In genomic region chr12:23006413-23006812, GRCh38 we compare ENCODE assay signal across 20 cellular contexts.
"Had no signal": no experiment of that assay in that cellular context is flagged by ENCODE, and none has a peak within 500 bp of the region (broad histone marks: within the 10 kb centered on the region; RNA-seq: fewer than 3 reads in every experiment).

No MANE protein-coding gene starts in this region.

- H3K36me3 Mint-ChIP-seq: activated naive CD8-positive, alpha-beta T cell treated with anti-CD3 and anti-CD28 coated beads, Interleukin-2, amount 10 ng/mL, durations not matched to agents 7 days and 5 days; immature natural killer cell; natural killer cell treated with Interleukin-12 subunit alpha and Interleukin-12 subunit beta and Interleukin-15 and Interleukin-18, amount 100 ng/mL, for 72 hours; stimulated activated naive B cell treated with anti-CD40 and anti-IgM and Interleukin-4, amounts not matched to agents 10 μg/mL and 1 μg/mL and 100 μg/mL, for 72 hours had no signal

- H3K4me1 ChIP-seq: upper lobe of right lung had no signal

- H3K9me3 Mint-ChIP-seq: activated B cell treated with CpG ODN at 0.5 μM for 24 hours; activated CD4-positive, alpha-beta memory T cell treated with anti-CD3 and anti-CD28 coated beads, Interleukin-2, amount 10 ng/mL, durations not matched to agents 7 days and 5 days; activated T-helper 2 cell treated with anti-CD3 and anti-CD28 coated beads, Interferon-gamma antibody, Interleukin-2, Interleukin-4, amounts not matched to agents 10 μg/mL and 5 μg/mL and 100 μg/mL, durations not matched to agents 14 hours and 24 hours and 36 hours; stimulated activated naive B cell treated with anti-CD40 and anti-IgM and Interleukin-4, amounts not matched to agents 10 μg/mL and 1 μg/mL and 100 μg/mL, for 72 hours had no signal

- ATAC-seq: natural killer cell treated with Interleukin-12 subunit alpha and Interleukin-12 subunit beta and Interleukin-15 and Interleukin-18, amount 100 ng/mL, for 72 hours; stimulated activated naive B cell treated with anti-CD40 and anti-IgM and Interleukin-4, amounts not matched to agents 10 μg/mL and 1 μg/mL and 100 μg/mL, for 72 hours; upper lobe of right lung had no signal

- H3K27ac ChIP-seq: brain microvascular endothelial cell, upper lobe of right lung had no signal

- H3K27ac Mint-ChIP-seq: activated B cell treated with CpG ODN at 0.5 μM for 24 hours; activated CD4-positive, alpha-beta memory T cell treated with anti-CD3 and anti-CD28 coated beads, Interleukin-2, amount 10 ng/mL, durations not matched to agents 7 days and 5 days; activated naive CD8-positive, alpha-beta T cell treated with anti-CD3 and anti-CD28 coated beads, Interleukin-2, amount 10 ng/mL, durations not matched to agents 7 days and 5 days; activated T-helper 2 cell treated with anti-CD3 and anti-CD28 coated beads, Interferon-gamma antibody, Interleukin-2, Interleukin-4, amounts not matched to agents 10 μg/mL and 5 μg/mL and 100 μg/mL, durations not matched to agents 14 hours and 24 hours and 36 hours; immature natural killer cell; natural killer cell treated with Interleukin-12 subunit alpha and Interleukin-12 subunit beta and Interleukin-15 and Interleukin-18, amount 100 ng/mL, for 72 hours; stimulated activated naive B cell treated with anti-CD40 and anti-IgM and Interleukin-4, amounts not matched to agents 10 μg/mL and 1 μg/mL and 100 μg/mL, for 72 hours had no signal

- DNase-seq: activated B cell treated with CpG ODN at 0.5 μM for 24 hours; activated CD4-positive, alpha-beta memory T cell treated with anti-CD3 and anti-CD28 coated beads, Interleukin-2, amount 10 ng/mL, durations not matched to agents 7 days and 5 days; activated CD4-positive, alpha-beta T cell treated with anti-CD3 and anti-CD28 coated beads for 48 hours; activated naive CD4-positive, alpha-beta T cell treated with Interleukin-2 at 50 U/mL for 16 hours; activated naive CD8-positive, alpha-beta T cell treated with anti-CD3 and anti-CD28 coated beads, Interleukin-2, amount 10 ng/mL, durations not matched to agents 7 days and 5 days; activated T-cell treated with anti-CD3 and anti-CD28 coated beads, Interleukin-2, amount 50 U/mL, for 1 hour; amygdala; brain microvascular endothelial cell; immature natural killer cell; kidney glomerular epithelial cell; retina; SK-N-SH; small intestine; stimulated activated CD4-positive, alpha-beta T cell treated with anti-CD3 and anti-CD28 coated beads, Interleukin-4, amount 100 ng/mL, for 4 hours; stimulated activated naive B cell treated with anti-CD40 and anti-IgM and Interleukin-4, amounts not matched to agents 10 μg/mL and 1 μg/mL and 100 μg/mL, for 72 hours; upper lobe of right lung had no signal

- H3K4me1 Mint-ChIP-seq: activated B cell treated with CpG ODN at 0.5 μM for 24 hours; activated CD4-positive, alpha-beta memory T cell treated with anti-CD3 and anti-CD28 coated beads, Interleukin-2, amount 10 ng/mL, durations not matched to agents 7 days and 5 days; activated naive CD8-positive, alpha-beta T cell treated with anti-CD3 and anti-CD28 coated beads, Interleukin-2, amount 10 ng/mL, durations not matched to agents 7 days and 5 days; immature natural killer cell; stimulated activated naive B cell treated with anti-CD40 and anti-IgM and Interleukin-4, amounts not matched to agents 10 μg/mL and 1 μg/mL and 100 μg/mL, for 72 hours had no signal

- H3K9me3 ChIP-seq: SK-N-SH, thoracic aorta, upper lobe of right lung had no signal

- H3K9ac ChIP-seq: SK-N-SH had no signal

- H3K36me3 ChIP-seq: brain microvascular endothelial cell, thoracic aorta, upper lobe of right lung had no signal

- H3K27me3 ChIP-seq: brain microvascular endothelial cell, upper lobe of right lung had no signal

- H3K4me2 ChIP-seq: SK-N-SH had no signal

- H3K4me3 Mint-ChIP-seq: activated B cell treated with CpG ODN at 0.5 μM for 24 hours; activated CD4-positive, alpha-beta memory T cell treated with anti-CD3 and anti-CD28 coated beads, Interleukin-2, amount 10 ng/mL, durations not matched to agents 7 days and 5 days; activated naive CD8-positive, alpha-beta T cell treated with anti-CD3 and anti-CD28 coated beads, Interleukin-2, amount 10 ng/mL, durations not matched to agents 7 days and 5 days; immature natural killer cell; natural killer cell treated with Interleukin-12 subunit alpha and Interleukin-12 subunit beta and Interleukin-15 and Interleukin-18, amount 100 ng/mL, for 72 hours; stimulated activated naive B cell treated with anti-CD40 and anti-IgM and Interleukin-4, amounts not matched to agents 10 μg/mL and 1 μg/mL and 100 μg/mL, for 72 hours had no signal

- H3K4me3 ChIP-seq: lung, thoracic aorta, upper lobe of right lung had no signal

- H3K27me3 Mint-ChIP-seq: activated CD4-positive, alpha-beta memory T cell treated with anti-CD3 and anti-CD28 coated beads, Interleukin-2, amount 10 ng/mL, durations not matched to agents 7 days and 5 days; activated naive CD8-positive, alpha-beta T cell treated with anti-CD3 and anti-CD28 coated beads, Interleukin-2, amount 10 ng/mL, durations not matched to agents 7 days and 5 days; natural killer cell treated with Interleukin-12 subunit alpha and Interleukin-12 subunit beta and Interleukin-15 and Interleukin-18, amount 100 ng/mL, for 72 hours; stimulated activated naive B cell treated with anti-CD40 and anti-IgM and Interleukin-4, amounts not matched to agents 10 μg/mL and 1 μg/mL and 100 μg/mL, for 72 hours had no signal
